ENCODE assay signal across 8 cellular contexts in genomic region chr14:54488646-54489317, GRCh38. TPM values are rescaled to one million over a fixed set of nuclear protein-coding genes. Genes with fewer than 3 reads are reported as not detected.
DNase-seq lines count a peak whose midpoint lies in the region; ATAC-seq and TF ChIP-seq lines count a peak whose summit lies in the region.

TSS of gene GMFB (minus strand) at chr14:54488980. CDS start at chr14:54488927, 53 bp downstream.

- H3K27me3 Mint-ChIP-seq in IgD-negative memory B cell: peaks cover 3% of the 10 kb centered on the region

- H3K36me3 Mint-ChIP-seq in IgD-negative memory B cell: peaks cover 2% of the 10 kb centered on the region

- peak within 1 kb of the TSS; percentile 91 to 97 (median 96) for H3K4me3 Mint-ChIP-seq in IgD-negative memory B cell

- peak within 1 kb of the TSS; percentile 88 for H3K4me3 ChIP-seq in epithelial cell of esophagus (ENCODE audit: low read length)

- peaks cover 37 to 48% (median 44%) of the 10 kb centered on the region in 3 donors for H3K4me1 Mint-ChIP-seq in IgD-negative memory B cell

- H3K9me3 Mint-ChIP-seq in IgD-negative memory B cell: no peaks in the 10 kb centered on the region

- peak within 1 kb of the TSS; percentile 92 to 98 (median 97) for H3K27ac Mint-ChIP-seq in IgD-negative memory B cell

- TF ChIP-seq CTCF in epithelial cell of esophagus (IDR thresholded peaks at IDR 0.05; ENCODE audit: insufficient read depth, low read depth, low read length, missing control alignments): peak; percentile 67

- ATAC-seq in GM21529 (IDR thresholded peaks at IDR 0.05; ENCODE audit: unreplicated experiment): peak; percentile 91

- DNase-seq in DMS153 treated with DMSO at 0.1 percent for 48 hours (lab: John Stamatoyannopoulos, UW; ENCODE audit: unreplicated experiment) (peak; percentile 77), OCI-M1 (lab: John Stamatoyannopoulos, UW) (peak; percentile 85), activated T-cell treated with anti-CD3 and anti-CD28 coated beads for 24 hours (ENCODE audit: low read depth) (peak; percentile 82), epithelial cell of esophagus (ENCODE audit: low read depth) (peak; percentile 97), mucosa of gallbladder (ENCODE audit: low spot score) (peak; percentile 94)
- peak; percentile 66 to 76 for DNase-seq in stimulated activated CD8-positive, alpha-beta memory T cell treated with anti-CD3 and anti-CD28 coated beads, Interleukin-4, amount 100 ng/mL, for 4 hours (ENCODE audit: low read depth in 2 of 2, low spot score in 1 of 2)

RNA-seq across cellular contexts. Expression of gene GMFB, which starts in this region (rescaled TPM):
- polyA plus RNA-seq in IgD-negative memory B cell: 17.8 TPM
- total RNA-seq in mucosa of gallbladder: 27.9 TPM

Comparison
In these comparisons a context has a peak if more than half of its experiments do, and no peak if none do; other contexts are left out.
1. Peak in every context shown above with its lines: DNase-seq, ATAC-seq and H3K4me3 ChIP-seq.